ENCODE assay signal across 11 cellular contexts in the genomic region with DNA sequence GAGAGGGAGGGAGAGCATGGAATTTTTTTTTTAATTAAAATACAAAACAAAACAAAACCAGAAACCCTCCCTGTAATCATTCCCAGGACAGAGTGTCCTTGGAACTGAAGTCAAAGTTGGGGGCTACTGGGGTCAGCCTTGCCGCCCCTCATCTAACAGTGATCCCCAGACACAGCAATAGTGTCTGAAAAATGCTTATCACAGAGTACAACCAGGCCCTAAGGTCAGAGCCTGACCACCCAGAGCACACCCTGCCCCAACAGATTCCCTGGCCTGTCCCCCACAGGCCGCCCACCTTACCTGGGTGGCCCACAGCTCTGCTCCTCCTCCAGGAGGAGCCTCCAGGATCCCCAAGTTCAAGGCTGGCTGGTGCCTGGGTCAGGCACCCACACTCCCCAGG.
"Had no signal": no experiment of that assay in that cellular context is flagged by ENCODE, and none has a peak within 500 bp of the region (broad histone marks: within the 10 kb centered on the region; RNA-seq: fewer than 3 reads in every experiment).

No MANE protein-coding gene starts in this region.

- FAIRE-seq: H1, H54 had no signal

- H3K4me1 ChIP-seq: HAP-1 had no signal

- H3K27ac Mint-ChIP-seq: GM23338, H9, HFFc6 had no signal

- H3K9me3 Mint-ChIP-seq: GM23338, H9, HFFc6 had no signal

- H3K4me3 ChIP-seq: GM23248, GM23338, HAP-1 had no signal

- H3K9ac ChIP-seq: GM23248 had no signal

- H3K4me2 ChIP-seq: GM23338 had no signal

- H3K9me3 ChIP-seq: HAP-1 had no signal

- H2AFZ ChIP-seq: GM23248, GM23338 had no signal

- H3K27ac ChIP-seq: GM23248 had no signal

- ATAC-seq: HCT116 had no signal

- H3K36me3 ChIP-seq: HAP-1 had no signal

- DNase-seq: GM23248, GOT3, H7, H9, HCEC 1CT, HFFc6 had no signal

- H3K4me3 Mint-ChIP-seq: GM23338, H9, HFFc6 had no signal
